ENCODE assay signal across 18 cellular contexts in genomic region chr11:66274219-66274618, GRCh38. TPM values are rescaled to one million over a fixed set of nuclear protein-coding genes. Genes with fewer than 3 reads are reported as not detected.
A peak's percentile ranks its signal among the peaks of the same experiment; 100 is the strongest.
DNase-seq lines count a peak whose midpoint lies in the region; ATAC-seq, FAIRE-seq and TF ChIP-seq lines count a peak whose summit lies in the region.
"Had no signal": no experiment of that assay in that cellular context is flagged by ENCODE, and none has a peak within 500 bp of the region (broad histone marks: within the 10 kb centered on the region; RNA-seq: fewer than 3 reads in every experiment).

No MANE protein-coding gene starts in this region.

- peaks cover 25 to 38% of the 10 kb centered on the region in 2 experiments for H3K36me3 ChIP-seq in HepG2 (replicated peaks in 1 of 2; ENCODE audit: control insufficient read depth in 1 of 2, insufficient read depth in 2 of 2, low read length in 2 of 2)
- H3K36me3 ChIP-seq in right lobe of liver, result peaks cover 8 to 42% (median 25%) of the 10 kb centered on the region in 4 donors
- H3K36me3 ChIP-seq in RWPE2 (ENCODE audit: low read depth), result peaks cover 51% of the 10 kb centered on the region

- peak overlapping the region; percentile 38 for H3K4me3 Mint-ChIP-seq in endothelial cell (ENCODE audit: unreplicated experiment)
- no peak overlapping the region for H3K4me3 Mint-ChIP-seq in stimulated activated effector memory CD8-positive, alpha-beta T cell treated with anti-CD3 and anti-CD28 coated beads, Interleukin-12 subunit alpha, Interleukin-12 subunit beta, amount 100 ng/mL, for 72 hours
- H3K4me3 Mint-ChIP-seq: B cell had no signal

- H3K4me1 ChIP-seq in HepG2 (ENCODE audit: insufficient read depth, low read length) (peaks cover 25% of the 10 kb centered on the region), right lobe of liver (peaks cover 0 to 13% (median 0%) of the 10 kb centered on the region in 4 donors), RWPE2 (ENCODE audit: insufficient read depth, poor library complexity, severe bottlenecking) (no peaks in the 10 kb centered on the region)

- no TSS peak for BruUV-seq in HepG2 (replicated peaks; lab: Mats Ljungman, UMichigan)

- H3K27ac ChIP-seq in HepG2 (ENCODE audit: extremely low read length, insufficient read depth, low read length) (no peak overlapping the region), right lobe of liver (no peak overlapping the region), RWPE2 (ENCODE audit: poor library complexity, severe bottlenecking) (no peak overlapping the region)

- TF ChIP-seq RAD21 in HepG2 (CRISPR knock-in tag; IDR thresholded peaks at IDR 0.05), result no peak

- H3K4me3 ChIP-seq in HepG2 (replicated peaks in 1 of 3; ENCODE audit: insufficient read depth in 1 of 3, low read depth in 2 of 3, low read length in 3 of 3) (no peak overlapping the region), right lobe of liver (no peak overlapping the region), RWPE2 (ENCODE audit: severe bottlenecking) (no peak overlapping the region)
- H3K4me3 ChIP-seq: HAP-1 had no signal

- H3K9me3 Mint-ChIP-seq in endothelial cell (ENCODE audit: unreplicated experiment), result no peaks in the 10 kb centered on the region
- no peaks in the 10 kb centered on the region for H3K9me3 Mint-ChIP-seq in stimulated activated effector memory CD8-positive, alpha-beta T cell treated with anti-CD3 and anti-CD28 coated beads, Interleukin-12 subunit alpha, Interleukin-12 subunit beta, amount 100 ng/mL, for 72 hours
- H3K9me3 Mint-ChIP-seq: CD4-positive, alpha-beta memory T cell had no signal

- intact Hi-C loops in HepG2 (cut with micrococcal nuclease; ENCODE audit: unreplicated experiment) (no loop called here), right lobe of liver (cut with DNase I) (no loop called here)

- TF ChIP-seq POLR2A in HepG2 (IDR thresholded peaks at IDR 0.05; ENCODE audit: insufficient read depth in 1 of 2, low read depth in 2 of 2, low read length in 2 of 2) (no peak), right lobe of liver (IDR thresholded peaks at IDR 0.05) (no peak)

- no peak for TF ChIP-seq CTCF in HepG2 (CRISPR knock-in tag; IDR thresholded peaks at IDR 0.05)
- no peak for TF ChIP-seq CTCF in right lobe of liver (IDR thresholded peaks at IDR 0.05)
- no peak for TF ChIP-seq CTCF in RWPE2 (IDR thresholded peaks at IDR 0.05; ENCODE audit: poor library complexity, severe bottlenecking)
- TF ChIP-seq CTCF in endothelial cell (IDR thresholded peaks at IDR 0.05; ENCODE audit: unreplicated experiment), result no peak

- no peaks in the 10 kb centered on the region for H3K9me3 ChIP-seq in HepG2 (ENCODE audit: low read length)
- no peaks in the 10 kb centered on the region for H3K9me3 ChIP-seq in right lobe of liver
- H3K9me3 ChIP-seq in RWPE2 (ENCODE audit: severe bottlenecking), result no peaks in the 10 kb centered on the region
- H3K9me3 ChIP-seq: HAP-1 had no signal

- H3K27ac Mint-ChIP-seq in endothelial cell (ENCODE audit: unreplicated experiment), result no peak overlapping the region
- peak overlapping the region; percentile 77 for H3K27ac Mint-ChIP-seq in stimulated activated effector memory CD8-positive, alpha-beta T cell treated with anti-CD3 and anti-CD28 coated beads, Interleukin-12 subunit alpha, Interleukin-12 subunit beta, amount 100 ng/mL, for 72 hours
- H3K27ac Mint-ChIP-seq: B cell had no signal

- CTCF ChIA-PET in HepG2 (lab: Yijun Ruan, JAX; ENCODE audit: low intra/inter-chr PET ratio, low total read pairs), result no interaction called here

- in situ Hi-C loops in HepG2 (cut with HindIII; ENCODE audit: extremely low pct_ligation_motif_present, low pct_unique_long_range_greater_than_20kb), result no loop called here

- peaks cover 9% of the 10 kb centered on the region for H4K20me1 ChIP-seq in HepG2 (ENCODE audit: insufficient read depth, low read length)

- POLR2A ChIA-PET in HepG2 (lab: Yijun Ruan, JAX), result no interaction called here

- DNase-seq in HepG2 (ENCODE audit: low spot score) (no peak), right lobe of liver (no peak), RWPE2 (ENCODE audit: low spot score) (peak; percentile 10), endothelial cell (ENCODE audit: low spot score) (no peak), T-helper 1 cell (no peak)
- DNase-seq in stimulated activated effector memory CD8-positive, alpha-beta T cell treated with anti-CD3 and anti-CD28 coated beads, Interleukin-12 subunit alpha, Interleukin-12 subunit beta, amount 100 ng/mL, for 72 hours (ENCODE audit: low spot score in 2 of 2), result no peak
- DNase-seq: C1 segment of cervical spinal cord; CD4-positive, alpha-beta memory T cell; DMS79 treated with DMSO at 0.1 percent for 48 hours; EL had no signal

- TF ChIP-seq EP300 in HepG2 (IDR thresholded peaks at IDR 0.05; ENCODE audit: low read depth in 2 of 2, low read length in 2 of 2) (no peak), HepG2 (CRISPR knock-in tag; IDR thresholded peaks at IDR 0.05; ENCODE audit: borderline replicate concordance) (no peak)

- peaks cover 24% of the 10 kb centered on the region for H3K27me3 Mint-ChIP-seq in endothelial cell (ENCODE audit: unreplicated experiment)
- H3K27me3 Mint-ChIP-seq: B cell; CD4-positive, alpha-beta memory T cell had no signal

- H3K4me1 Mint-ChIP-seq in endothelial cell (ENCODE audit: unreplicated experiment), result peaks cover 11% of the 10 kb centered on the region
- H3K4me1 Mint-ChIP-seq in stimulated activated effector memory CD8-positive, alpha-beta T cell treated with anti-CD3 and anti-CD28 coated beads, Interleukin-12 subunit alpha, Interleukin-12 subunit beta, amount 100 ng/mL, for 72 hours, result peaks cover 70% of the 10 kb centered on the region

- no peak for FAIRE-seq in HepG2 (lab: Jason Lieb, UNC)
- FAIRE-seq: G401.6, GM12891, H1 had no signal

- WGBS in HepG2 (ENCODE audit: low lambda C conversion rate), result 92% methylated on average over 1 of the region's 1 CpG
- WGBS in right lobe of liver (ENCODE audit: insufficient coverage, low coverage, low lambda C conversion rate, missing lambda C conversion rate), result no CpG with 5 or more reads among the region's 1 CpG

- no peak overlapping the region for H3K9ac ChIP-seq in HepG2 (ENCODE audit: insufficient read depth, low read depth, low read length)

- H3K4me2 ChIP-seq in HepG2 (ENCODE audit: low read depth, low read length), result no peak overlapping the region

- H3K27me3 ChIP-seq in HepG2 (ENCODE audit: control insufficient read depth in 1 of 2, insufficient read depth in 2 of 2, low read length in 2 of 2) (peaks cover 3 to 5% of the 10 kb centered on the region in 2 experiments; a peak in 2 of 5 replicates), right lobe of liver (no peaks in the 10 kb centered on the region), RWPE2 (ENCODE audit: insufficient read depth, poor library complexity, severe bottlenecking) (no peaks in the 10 kb centered on the region)

- ATAC-seq in HepG2, result no peak
- no peak for ATAC-seq in right lobe of liver
- ATAC-seq in RWPE2 (ENCODE audit: low read depth), result peak; percentile 22; the same call in 1 of the 3 replicates
- no peak for ATAC-seq in stimulated activated effector memory CD8-positive, alpha-beta T cell treated with anti-CD3 and anti-CD28 coated beads, Interleukin-12 subunit alpha, Interleukin-12 subunit beta, amount 100 ng/mL, for 72 hours
- ATAC-seq in GM21737 (IDR thresholded peaks at IDR 0.05; ENCODE audit: unreplicated experiment), result no peak
- ATAC-seq in GM19351 (IDR thresholded peaks at IDR 0.05; ENCODE audit: unreplicated experiment), result no peak

- H3K79me2 ChIP-seq in HepG2 (ENCODE audit: insufficient read depth, low read length), result peaks cover 18% of the 10 kb centered on the region

- H2AFZ ChIP-seq in HepG2 (ENCODE audit: low read length), result no peak overlapping the region

- peaks cover 35% of the 10 kb centered on the region for H3K36me3 Mint-ChIP-seq in endothelial cell (ENCODE audit: low read depth, unreplicated experiment)
- peaks cover 86% of the 10 kb centered on the region for H3K36me3 Mint-ChIP-seq in stimulated activated effector memory CD8-positive, alpha-beta T cell treated with anti-CD3 and anti-CD28 coated beads, Interleukin-12 subunit alpha, Interleukin-12 subunit beta, amount 100 ng/mL, for 72 hours

RNA-seq across cellular contexts. Expression of gene CNIH2, which starts 3.8 kb away (rescaled TPM):
- 0.18 and 0.60 TPM in 2 replicates for total RNA-seq in HepG2 (2016; rRNA removed; fragmentation: Illumina TruSeq; extraction: Trizol)
- total RNA-seq in HepG2 (2016; cell fraction: cytosol; rRNA removed; fragmentation: Illumina TruSeq; extraction: Trizol; ENCODE audit: low read depth), result 0.44 and 1.2 TPM in 2 replicates
- total RNA-seq in HepG2 (2016; cell fraction: insoluble cytoplasmic fraction; rRNA removed; fragmentation: Illumina TruSeq; extraction: Trizol), result 0.13 and 0.17 TPM in 2 replicates
- total RNA-seq in HepG2 (2016; cell fraction: membrane; rRNA removed; fragmentation: Illumina TruSeq; extraction: Trizol), result 1.2 TPM in 2 replicates
- 0.47 and 0.69 TPM in 2 replicates for total RNA-seq in HepG2 (2016; cell fraction: nucleus; rRNA removed; fragmentation: Illumina TruSeq; extraction: Trizol)
- 0.25 and 0.69 TPM in 2 replicates for polyA plus RNA-seq in HepG2 (2011; rRNA removed)
- 0.32 and 0.35 TPM in 2 replicates for polyA plus RNA-seq in HepG2 (2011; cell fraction: cytosol; rRNA removed)
- 0.47 and 0.55 TPM in 2 replicates for polyA plus RNA-seq in HepG2 (2011; cell fraction: nucleus; rRNA removed)
- 0.09 and 0.23 TPM in 2 replicates for polyA plus RNA-seq in HepG2 (2012)
- polyA plus RNA-seq in HepG2 (2016; cell fraction: cytosol; fragmentation: Illumina TruSeq; extraction: Trizol; ENCODE audit: low read depth), result 4.5 and 4.9 TPM in 2 replicates
- 0.73 and 0.97 TPM in 2 replicates for polyA plus RNA-seq in HepG2 (2016; cell fraction: insoluble cytoplasmic fraction; fragmentation: Illumina TruSeq; extraction: Trizol; ENCODE audit: low read depth)
- polyA plus RNA-seq in HepG2 (2016; cell fraction: membrane; fragmentation: Illumina TruSeq; extraction: Trizol; ENCODE audit: low read depth), result 4.7 and 4.8 TPM in 2 replicates
- 0.59 and 1.3 TPM in 2 replicates for polyA plus RNA-seq in HepG2 (2016; cell fraction: nucleus; fragmentation: Illumina TruSeq; extraction: Trizol; ENCODE audit: insufficient read depth, low read depth)
- polyA minus RNA-seq in HepG2 (2011; rRNA and poly(A)+ RNA removed; ENCODE audit: low replicate concordance), result 0.26 TPM in 1 of 2 replicates, not detected in the other
- not detected in 2 replicates for polyA minus RNA-seq in HepG2 (2011; cell fraction: cytosol; rRNA and poly(A)+ RNA removed)
- polyA minus RNA-seq in HepG2 (2011; cell fraction: nucleus; rRNA and poly(A)+ RNA removed), result not detected in 2 replicates
- under 1 TPM in 2 of 6 experiments, not detected in 4; 0.26 to 0.51 TPM for total RNA-seq in right lobe of liver
- total RNA-seq in endothelial cell (ENCODE audit: unreplicated experiment), result 1.9 TPM
- polyA plus RNA-seq: CD4-positive, alpha-beta memory T cell had no signal

RNA-seq across cellular contexts. Expression of gene RAB1B, which starts 5.8 kb away (rescaled TPM):
- total RNA-seq in HepG2 (2016; rRNA removed; fragmentation: Illumina TruSeq; extraction: Trizol) (73.7 and 77.9 TPM in 2 replicates), right lobe of liver (10 to 100 TPM; 52.3 to 69.0 (median 59.6) TPM), endothelial cell (ENCODE audit: unreplicated experiment) (189 TPM)
- 22.8 and 24.5 TPM in 2 replicates for total RNA-seq in HepG2 (2016; cell fraction: cytosol; rRNA removed; fragmentation: Illumina TruSeq; extraction: Trizol; ENCODE audit: low read depth)
- 71.1 and 82.5 TPM in 2 replicates for total RNA-seq in HepG2 (2016; cell fraction: insoluble cytoplasmic fraction; rRNA removed; fragmentation: Illumina TruSeq; extraction: Trizol)
- total RNA-seq in HepG2 (2016; cell fraction: membrane; rRNA removed; fragmentation: Illumina TruSeq; extraction: Trizol), result 43.6 and 49.5 TPM in 2 replicates
- total RNA-seq in HepG2 (2016; cell fraction: nucleus; rRNA removed; fragmentation: Illumina TruSeq; extraction: Trizol), result 29.4 and 33.2 TPM in 2 replicates
- 87.9 and 97.8 TPM in 2 replicates for polyA plus RNA-seq in HepG2 (2011; rRNA removed)
- polyA plus RNA-seq in HepG2 (2011; cell fraction: cytosol; rRNA removed), result 86.4 and 116 TPM in 2 replicates
- 58.8 and 60.5 TPM in 2 replicates for polyA plus RNA-seq in HepG2 (2011; cell fraction: nucleus; rRNA removed)
- 48.5 and 57.1 TPM in 2 replicates for polyA plus RNA-seq in HepG2 (2012)
- 28.9 and 32.8 TPM in 2 replicates for polyA plus RNA-seq in HepG2 (2016; cell fraction: cytosol; fragmentation: Illumina TruSeq; extraction: Trizol; ENCODE audit: low read depth)
- 89.9 and 95.0 TPM in 2 replicates for polyA plus RNA-seq in HepG2 (2016; cell fraction: insoluble cytoplasmic fraction; fragmentation: Illumina TruSeq; extraction: Trizol; ENCODE audit: low read depth)
- 51.2 TPM in 2 replicates for polyA plus RNA-seq in HepG2 (2016; cell fraction: membrane; fragmentation: Illumina TruSeq; extraction: Trizol; ENCODE audit: low read depth)
- polyA plus RNA-seq in HepG2 (2016; cell fraction: nucleus; fragmentation: Illumina TruSeq; extraction: Trizol; ENCODE audit: insufficient read depth, low read depth), result 63.8 and 71.2 TPM in 2 replicates
- 142 and 271 TPM in 2 replicates for polyA minus RNA-seq in HepG2 (2011; rRNA and poly(A)+ RNA removed; ENCODE audit: low replicate concordance)
- polyA minus RNA-seq in HepG2 (2011; cell fraction: cytosol; rRNA and poly(A)+ RNA removed), result 48.5 and 50.0 TPM in 2 replicates
- 7.7 and 9.4 TPM in 2 replicates for polyA minus RNA-seq in HepG2 (2011; cell fraction: nucleus; rRNA and poly(A)+ RNA removed)

RNA-seq across cellular contexts. Expression of gene YIF1A, which starts 14.7 kb away (rescaled TPM):
- 78.9 and 145 TPM in 2 replicates for total RNA-seq in HepG2 (2016; rRNA removed; fragmentation: Illumina TruSeq; extraction: Trizol)
- total RNA-seq in HepG2 (2016; cell fraction: cytosol; rRNA removed; fragmentation: Illumina TruSeq; extraction: Trizol; ENCODE audit: low read depth), result 67.9 and 97.5 TPM in 2 replicates
- 79.1 and 144 TPM in 2 replicates for total RNA-seq in HepG2 (2016; cell fraction: insoluble cytoplasmic fraction; rRNA removed; fragmentation: Illumina TruSeq; extraction: Trizol)
- 74.6 and 94.5 TPM in 2 replicates for total RNA-seq in HepG2 (2016; cell fraction: membrane; rRNA removed; fragmentation: Illumina TruSeq; extraction: Trizol)
- 100 and 123 TPM in 2 replicates for total RNA-seq in HepG2 (2016; cell fraction: nucleus; rRNA removed; fragmentation: Illumina TruSeq; extraction: Trizol)
- polyA plus RNA-seq in HepG2 (2011; rRNA removed), result 133 and 166 TPM in 2 replicates
- 145 and 216 TPM in 2 replicates for polyA plus RNA-seq in HepG2 (2011; cell fraction: cytosol; rRNA removed)
- 188 and 197 TPM in 2 replicates for polyA plus RNA-seq in HepG2 (2011; cell fraction: nucleus; rRNA removed)
- polyA plus RNA-seq in HepG2 (2012), result 82.1 and 113 TPM in 2 replicates
- 70.4 and 85.6 TPM in 2 replicates for polyA plus RNA-seq in HepG2 (2016; cell fraction: cytosol; fragmentation: Illumina TruSeq; extraction: Trizol; ENCODE audit: low read depth)
- 74.0 and 87.7 TPM in 2 replicates for polyA plus RNA-seq in HepG2 (2016; cell fraction: insoluble cytoplasmic fraction; fragmentation: Illumina TruSeq; extraction: Trizol; ENCODE audit: low read depth)
- polyA plus RNA-seq in HepG2 (2016; cell fraction: membrane; fragmentation: Illumina TruSeq; extraction: Trizol; ENCODE audit: low read depth), result 69.4 and 78.0 TPM in 2 replicates
- polyA plus RNA-seq in HepG2 (2016; cell fraction: nucleus; fragmentation: Illumina TruSeq; extraction: Trizol; ENCODE audit: insufficient read depth, low read depth), result 157 and 186 TPM in 2 replicates
- 241 and 330 TPM in 2 replicates for polyA minus RNA-seq in HepG2 (2011; rRNA and poly(A)+ RNA removed; ENCODE audit: low replicate concordance)
- 159 and 162 TPM in 2 replicates for polyA minus RNA-seq in HepG2 (2011; cell fraction: cytosol; rRNA and poly(A)+ RNA removed)
- polyA minus RNA-seq in HepG2 (2011; cell fraction: nucleus; rRNA and poly(A)+ RNA removed), result 44.9 and 46.5 TPM in 2 replicates
- 100 to 1,000 TPM in 3 of 6 experiments, 10 to 100 TPM in 3; 75.0 to 170 (median 97.9) TPM for total RNA-seq in right lobe of liver
- total RNA-seq in endothelial cell (ENCODE audit: unreplicated experiment), result 48.0 TPM

RNA-seq across cellular contexts. Expression of gene KLC2, which starts 16.7 kb away (rescaled TPM):
- total RNA-seq in HepG2 (2016; rRNA removed; fragmentation: Illumina TruSeq; extraction: Trizol), result 5.8 and 8.9 TPM in 2 replicates
- 2.9 and 4.1 TPM in 2 replicates for total RNA-seq in HepG2 (2016; cell fraction: cytosol; rRNA removed; fragmentation: Illumina TruSeq; extraction: Trizol; ENCODE audit: low read depth)
- 6.4 and 10.4 TPM in 2 replicates for total RNA-seq in HepG2 (2016; cell fraction: insoluble cytoplasmic fraction; rRNA removed; fragmentation: Illumina TruSeq; extraction: Trizol)
- 5.1 and 5.2 TPM in 2 replicates for total RNA-seq in HepG2 (2016; cell fraction: membrane; rRNA removed; fragmentation: Illumina TruSeq; extraction: Trizol)
- 7.2 and 9.9 TPM in 2 replicates for total RNA-seq in HepG2 (2016; cell fraction: nucleus; rRNA removed; fragmentation: Illumina TruSeq; extraction: Trizol)
- 9.2 and 13.5 TPM in 2 replicates for polyA plus RNA-seq in HepG2 (2011; rRNA removed)
- 6.2 and 8.0 TPM in 2 replicates for polyA plus RNA-seq in HepG2 (2011; cell fraction: cytosol; rRNA removed)
- 37.0 and 38.9 TPM in 2 replicates for polyA plus RNA-seq in HepG2 (2011; cell fraction: nucleus; rRNA removed)
- polyA plus RNA-seq in HepG2 (2012), result 8.0 and 20.4 TPM in 2 replicates
- 2.3 and 2.5 TPM in 2 replicates for polyA plus RNA-seq in HepG2 (2016; cell fraction: cytosol; fragmentation: Illumina TruSeq; extraction: Trizol; ENCODE audit: low read depth)
- 10.3 and 13.3 TPM in 2 replicates for polyA plus RNA-seq in HepG2 (2016; cell fraction: insoluble cytoplasmic fraction; fragmentation: Illumina TruSeq; extraction: Trizol; ENCODE audit: low read depth)
- polyA plus RNA-seq in HepG2 (2016; cell fraction: membrane; fragmentation: Illumina TruSeq; extraction: Trizol; ENCODE audit: low read depth), result 4.7 and 5.2 TPM in 2 replicates
- 23.2 and 27.0 TPM in 2 replicates for polyA plus RNA-seq in HepG2 (2016; cell fraction: nucleus; fragmentation: Illumina TruSeq; extraction: Trizol; ENCODE audit: insufficient read depth, low read depth)
- polyA minus RNA-seq in HepG2 (2011; rRNA and poly(A)+ RNA removed; ENCODE audit: low replicate concordance), result 17.2 and 38.7 TPM in 2 replicates
- polyA minus RNA-seq in HepG2 (2011; cell fraction: cytosol; rRNA and poly(A)+ RNA removed), result 5.8 and 6.9 TPM in 2 replicates
- polyA minus RNA-seq in HepG2 (2011; cell fraction: nucleus; rRNA and poly(A)+ RNA removed), result 6.4 and 8.5 TPM in 2 replicates
- total RNA-seq in right lobe of liver, result 10 to 100 TPM in 1 of 6 experiments, 1 to 10 TPM in 5; 3.8 to 11.5 (median 6.3) TPM
- 35.1 TPM for total RNA-seq in endothelial cell (ENCODE audit: unreplicated experiment)

RNA-seq across cellular contexts. Expression of gene TMEM151A, which starts 17.5 kb away (rescaled TPM):
- total RNA-seq in HepG2 (2016; rRNA removed; fragmentation: Illumina TruSeq; extraction: Trizol), result 0.10 and 0.18 TPM in 2 replicates
- 0.09 and 0.10 TPM in 2 replicates for total RNA-seq in HepG2 (2016; cell fraction: cytosol; rRNA removed; fragmentation: Illumina TruSeq; extraction: Trizol; ENCODE audit: low read depth)
- total RNA-seq in HepG2 (2016; cell fraction: insoluble cytoplasmic fraction; rRNA removed; fragmentation: Illumina TruSeq; extraction: Trizol), result 0.09 and 0.13 TPM in 2 replicates
- total RNA-seq in HepG2 (2016; cell fraction: membrane; rRNA removed; fragmentation: Illumina TruSeq; extraction: Trizol), result 0.10 and 0.15 TPM in 2 replicates
- total RNA-seq in HepG2 (2016; cell fraction: nucleus; rRNA removed; fragmentation: Illumina TruSeq; extraction: Trizol), result 0.13 and 0.19 TPM in 2 replicates
- 0.33 and 0.48 TPM in 2 replicates for polyA plus RNA-seq in HepG2 (2011; rRNA removed)
- 0.35 and 0.48 TPM in 2 replicates for polyA plus RNA-seq in HepG2 (2011; cell fraction: cytosol; rRNA removed)
- polyA plus RNA-seq in HepG2 (2011; cell fraction: nucleus; rRNA removed), result 0.74 and 0.76 TPM in 2 replicates
- 0.40 and 0.52 TPM in 2 replicates for polyA plus RNA-seq in HepG2 (2012)
- 0.07 TPM in 1 of 2 replicates, not detected in the other for polyA plus RNA-seq in HepG2 (2016; cell fraction: cytosol; fragmentation: Illumina TruSeq; extraction: Trizol; ENCODE audit: low read depth)
- 0.14 and 0.15 TPM in 2 replicates for polyA plus RNA-seq in HepG2 (2016; cell fraction: insoluble cytoplasmic fraction; fragmentation: Illumina TruSeq; extraction: Trizol; ENCODE audit: low read depth)
- 0.11 and 0.16 TPM in 2 replicates for polyA plus RNA-seq in HepG2 (2016; cell fraction: membrane; fragmentation: Illumina TruSeq; extraction: Trizol; ENCODE audit: low read depth)
- 0.17 and 0.18 TPM in 2 replicates for polyA plus RNA-seq in HepG2 (2016; cell fraction: nucleus; fragmentation: Illumina TruSeq; extraction: Trizol; ENCODE audit: insufficient read depth, low read depth)
- 0.09 and 1.0 TPM in 2 replicates for polyA minus RNA-seq in HepG2 (2011; rRNA and poly(A)+ RNA removed; ENCODE audit: low replicate concordance)
- polyA minus RNA-seq in HepG2 (2011; cell fraction: cytosol; rRNA and poly(A)+ RNA removed), result 0.26 and 0.30 TPM in 2 replicates
- polyA minus RNA-seq in HepG2 (2011; cell fraction: nucleus; rRNA and poly(A)+ RNA removed), result 0.62 and 0.77 TPM in 2 replicates
- under 1 TPM in 4 of 6 experiments, not detected in 2; 0.13 to 0.86 (median 0.45) TPM for total RNA-seq in right lobe of liver
- not detected for total RNA-seq in endothelial cell (ENCODE audit: unreplicated experiment)
- total RNA-seq: A172; CD4-positive, alpha-beta memory T cell had no signal
- polyA plus RNA-seq: CD4-positive, alpha-beta memory T cell had no signal
